1 cellular context compared by ENCODE assay signal in genomic region chr11:12602421-12602820, GRCh38.
A peak's percentile ranks its signal among the peaks of the same experiment; 100 is the strongest.
TF ChIP-seq lines count a peak whose summit lies in the region.

No MANE protein-coding gene starts in this region.

TF ChIP-seq in HEK293, 187 proteins besides CTCF, POLR2A, EP300 and RAD21 (continued from another document):
- TF ChIP-seq ZNF280C (tag by site-specific recombination; IDR thresholded peaks at IDR 0.05), result no peak
- TF ChIP-seq, protein P1, sequence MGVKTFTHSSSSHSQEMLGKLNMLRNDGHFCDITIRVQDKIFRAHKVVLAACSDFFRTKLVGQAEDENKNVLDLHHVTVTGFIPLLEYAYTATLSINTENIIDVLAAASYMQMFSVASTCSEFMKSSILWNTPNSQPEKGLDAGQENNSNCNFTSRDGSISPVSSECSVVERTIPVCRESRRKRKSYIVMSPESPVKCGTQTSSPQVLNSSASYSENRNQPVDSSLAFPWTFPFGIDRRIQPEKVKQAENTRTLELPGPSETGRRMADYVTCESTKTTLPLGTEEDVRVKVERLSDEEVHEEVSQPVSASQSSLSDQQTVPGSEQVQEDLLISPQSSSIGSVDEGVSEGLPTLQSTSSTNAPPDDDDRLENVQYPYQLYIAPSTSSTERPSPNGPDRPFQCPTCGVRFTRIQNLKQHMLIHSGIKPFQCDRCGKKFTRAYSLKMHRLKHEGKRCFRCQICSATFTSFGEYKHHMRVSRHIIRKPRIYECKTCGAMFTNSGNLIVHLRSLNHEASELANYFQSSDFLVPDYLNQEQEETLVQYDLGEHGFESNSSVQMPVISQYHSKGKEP (tag by site-specific recombination; IDR thresholded peaks at IDR 0.05), result peak; percentile 84
